In genomic region chr7:143279186-143280098, GRCh38 we compare ENCODE assay signal across 8 cellular contexts. TPM values are rescaled to one million over a fixed set of nuclear protein-coding genes. Genes with fewer than 3 reads are reported as not detected.
DNase-seq lines count a peak whose midpoint lies in the region; ATAC-seq and TF ChIP-seq lines count a peak whose summit lies in the region.

No MANE protein-coding gene starts in this region.

- peak overlapping the region; percentile 91 for H3K27ac Mint-ChIP-seq in T-helper 2 cell treated with Interferon-gamma antibody and Interleukin-4, amounts not matched to agents 5 μg/mL and 100 μg/mL, for 36 hours

- H3K27me3 Mint-ChIP-seq in T-helper 2 cell treated with Interferon-gamma antibody and Interleukin-4, amounts not matched to agents 5 μg/mL and 100 μg/mL, for 36 hours (ENCODE audit: low read depth): no peaks in the 10 kb centered on the region

- DNase-seq in HCEC 1CT (peak; percentile 25), fibroblast of villous mesenchyme (ENCODE audit: low read depth) (peak; percentile 31), putamen (ENCODE audit: low spot score) (peak; percentile 89), COR-L47 (lab: John Stamatoyannopoulos, UW) (no peak), germinal center (ENCODE audit: low spot score) (no peak), GM20000 (ENCODE audit: low spot score) (no peak)
- no peak for DNase-seq in T-helper 2 cell treated with Interferon-gamma antibody and Interleukin-4, amounts not matched to agents 5 μg/mL and 100 μg/mL, for 36 hours (ENCODE audit: low spot score)

- no peaks in the 10 kb centered on the region for H3K9me3 Mint-ChIP-seq in T-helper 2 cell treated with Interferon-gamma antibody and Interleukin-4, amounts not matched to agents 5 μg/mL and 100 μg/mL, for 36 hours

- H3K4me3 ChIP-seq in fibroblast of villous mesenchyme (ENCODE audit: low read depth, low read length): no peak overlapping the region

- peaks cover 39% of the 10 kb centered on the region for H3K4me1 Mint-ChIP-seq in T-helper 2 cell treated with Interferon-gamma antibody and Interleukin-4, amounts not matched to agents 5 μg/mL and 100 μg/mL, for 36 hours (ENCODE audit: low read depth)

- H3K36me3 Mint-ChIP-seq in T-helper 2 cell treated with Interferon-gamma antibody and Interleukin-4, amounts not matched to agents 5 μg/mL and 100 μg/mL, for 36 hours (ENCODE audit: low read depth): no peaks in the 10 kb centered on the region

- TF ChIP-seq CTCF in fibroblast of villous mesenchyme (IDR thresholded peaks at IDR 0.05; ENCODE audit: insufficient read depth, low read depth, low read length): no peak
- TF ChIP-seq CTCF in GM20000 (IDR thresholded peaks at IDR 0.05; ENCODE audit: extremely low read depth, missing control alignments): no peak

- H3K4me3 Mint-ChIP-seq in T-helper 2 cell treated with Interferon-gamma antibody and Interleukin-4, amounts not matched to agents 5 μg/mL and 100 μg/mL, for 36 hours: peak overlapping the region; percentile 80

- no peak for ATAC-seq in HG02759 (IDR thresholded peaks at IDR 0.05; ENCODE audit: unreplicated experiment)

RNA-seq across cellular contexts. Expression of gene TMEM139, which starts 5.3 kb away (rescaled TPM):
- not detected in 2 replicates for total RNA-seq in fibroblast of villous mesenchyme

RNA-seq across cellular contexts. Expression of gene CASP2, which starts 8.7 kb away (rescaled TPM):
- total RNA-seq in fibroblast of villous mesenchyme: 11.9 and 16.0 TPM in 2 replicates

RNA-seq across cellular contexts. Expression of gene GSTK1, which starts 16.2 kb away (rescaled TPM):
- total RNA-seq in fibroblast of villous mesenchyme: 63.1 and 69.1 TPM in 2 replicates

RNA-seq across cellular contexts. Expression of gene CLCN1, which starts 36.5 kb away (rescaled TPM):
- total RNA-seq in fibroblast of villous mesenchyme: under 0.01 TPM in 2 replicates

RNA-seq across cellular contexts. Expression of gene TAS2R40, which starts 57.6 kb away (rescaled TPM):
- not detected in 2 replicates for total RNA-seq in fibroblast of villous mesenchyme

Comparison
In these comparisons a context has a peak if more than half of its experiments do, and no peak if none do; other contexts are left out.
1. DNase-seq: peak in HCEC 1CT (single experiment), fibroblast of villous mesenchyme (single experiment) and putamen (single experiment); none in T-helper 2 cell treated with Interferon-gamma antibody and Interleukin-4, amounts not matched to agents 5 μg/mL and 100 μg/mL, for 36 hours (single experiment), COR-L47 (single experiment), germinal center (single experiment) and GM20000 (single experiment).